In genomic region chr16:14186954-14187306, GRCh38 we compare ENCODE assay signal across 10 cellular contexts.
DNase-seq lines count a peak whose midpoint lies in the region; ATAC-seq, FAIRE-seq and TF ChIP-seq lines count a peak whose summit lies in the region.
"Had no signal": no experiment of that assay in that cellular context is flagged by ENCODE, and none has a peak within 500 bp of the region (broad histone marks: within the 10 kb centered on the region; RNA-seq: fewer than 3 reads in every experiment).

No MANE protein-coding gene starts in this region.

- no peak for FAIRE-seq in GM12892 (lab: Jason Lieb, UNC)

- no peaks in the 10 kb centered on the region for H3K9me3 Mint-ChIP-seq in activated T-cell treated with anti-CD3 and anti-CD28 coated beads, Interleukin-2, amount 50 U/mL, for 72 hours
- H3K9me3 Mint-ChIP-seq in activated T-cell treated with anti-CD3 and anti-CD28 coated beads, Interleukin-2, amount 50 U/mL, for 4 hours = no peaks in the 10 kb centered on the region
- no peaks in the 10 kb centered on the region for H3K9me3 Mint-ChIP-seq in neural crest cell
- H3K9me3 Mint-ChIP-seq: CD8-positive, alpha-beta T cell; stimulated activated memory B cell treated with anti-CD40 and anti-IgM and Interleukin-4, amounts not matched to agents 10 μg/mL and 1 μg/mL and 100 μg/mL, for 72 hours had no signal

- peak overlapping the region; percentile 22 to 24 for H3K4me3 ChIP-seq in uterus
- H3K4me3 ChIP-seq in body of pancreas = no peak overlapping the region

- TF ChIP-seq POLR2A in uterus (IDR thresholded peaks at IDR 0.05) = no peak
- TF ChIP-seq POLR2A in body of pancreas (IDR thresholded peaks at IDR 0.05) = no peak
- TF ChIP-seq POLR2A in GM12892 (IDR thresholded peaks at IDR 0.05; ENCODE audit: low read depth, low read length) = no peak

- peak overlapping the region; percentile 80 for H3K27ac Mint-ChIP-seq in activated T-cell treated with anti-CD3 and anti-CD28 coated beads, Interleukin-2, amount 50 U/mL, for 72 hours
- no peak overlapping the region for H3K27ac Mint-ChIP-seq in neural crest cell (ENCODE audit: unreplicated experiment)
- H3K27ac Mint-ChIP-seq: CD8-positive, alpha-beta T cell had no signal

- DNase-seq in activated T-cell treated with anti-CD3 and anti-CD28 coated beads, Interleukin-2, amount 50 U/mL, for 72 hours = no peak
- DNase-seq in activated T-cell treated with anti-CD3 and anti-CD28 coated beads, Interleukin-2, amount 50 U/mL, for 4 hours = no peak
- peak; percentile 29 for DNase-seq in fibroblast of peridontal ligament (ENCODE audit: extremely low read depth)
- DNase-seq in neural crest cell (ENCODE audit: low read depth, low spot score) = no peak
- no peak for DNase-seq in uterus
- no peak for DNase-seq in body of pancreas
- DNase-seq in GM12892 (ENCODE audit: insufficient read length) = no peak
- DNase-seq: CD8-positive, alpha-beta T cell had no signal

- H3K27me3 Mint-ChIP-seq in activated T-cell treated with anti-CD3 and anti-CD28 coated beads, Interleukin-2, amount 50 U/mL, for 72 hours (ENCODE audit: low read depth) = no peaks in the 10 kb centered on the region
- H3K27me3 Mint-ChIP-seq in activated T-cell treated with anti-CD3 and anti-CD28 coated beads, Interleukin-2, amount 50 U/mL, for 4 hours (ENCODE audit: low read depth) = no peaks in the 10 kb centered on the region
- no peaks in the 10 kb centered on the region for H3K27me3 Mint-ChIP-seq in neural crest cell (ENCODE audit: low read depth)
- H3K27me3 Mint-ChIP-seq: stimulated activated memory B cell treated with anti-CD40 and anti-IgM and Interleukin-4, amounts not matched to agents 10 μg/mL and 1 μg/mL and 100 μg/mL, for 72 hours had no signal

- H3K4me3 Mint-ChIP-seq in activated T-cell treated with anti-CD3 and anti-CD28 coated beads, Interleukin-2, amount 50 U/mL, for 72 hours = peak overlapping the region; percentile 65 to 74
- no peak overlapping the region for H3K4me3 Mint-ChIP-seq in activated T-cell treated with anti-CD3 and anti-CD28 coated beads, Interleukin-2, amount 50 U/mL, for 4 hours
- peak overlapping the region; percentile 44 for H3K4me3 Mint-ChIP-seq in neural crest cell
- H3K4me3 Mint-ChIP-seq: CD8-positive, alpha-beta T cell; stimulated activated memory B cell treated with anti-CD40 and anti-IgM and Interleukin-4, amounts not matched to agents 10 μg/mL and 1 μg/mL and 100 μg/mL, for 72 hours had no signal

- H3K36me3 ChIP-seq in uterus (no peaks in the 10 kb centered on the region), body of pancreas (replicated peaks in 1 of 2; ENCODE audit: insufficient read depth in 1 of 2, low read depth in 2 of 2) (no peaks in the 10 kb centered on the region)

- intact Hi-C loops in uterus (cut with DNase I; ENCODE audit: low total_unique reads) = no loop called here
- intact Hi-C loops in body of pancreas (cut with DNase I) = no loop called here

- WGBS in body of pancreas, 2 donors = 83 to 89% methylated on average over 1 of the region's 1 CpG

- TF ChIP-seq CTCF in neural crest cell (conservative IDR thresholded peaks at IDR 0.05) (no peak), uterus (IDR thresholded peaks at IDR 0.05) (no peak), body of pancreas (IDR thresholded peaks at IDR 0.05) (no peak)

- no peak for ATAC-seq in activated T-cell treated with anti-CD3 and anti-CD28 coated beads, Interleukin-2, amount 50 U/mL, for 72 hours (replicated peaks in 1 of 2)
- ATAC-seq in activated T-cell treated with anti-CD3 and anti-CD28 coated beads, Interleukin-2, amount 50 U/mL, for 4 hours = no peak
- ATAC-seq in GM18907 (IDR thresholded peaks at IDR 0.05; ENCODE audit: unreplicated experiment) = no peak
- ATAC-seq in body of pancreas = no peak
- ATAC-seq: CD8-positive, alpha-beta T cell; stimulated activated memory B cell treated with anti-CD40 and anti-IgM and Interleukin-4, amounts not matched to agents 10 μg/mL and 1 μg/mL and 100 μg/mL, for 72 hours had no signal

- peaks cover 38% of the 10 kb centered on the region for H3K4me1 Mint-ChIP-seq in activated T-cell treated with anti-CD3 and anti-CD28 coated beads, Interleukin-2, amount 50 U/mL, for 72 hours (ENCODE audit: low read depth)
- H3K4me1 Mint-ChIP-seq in activated T-cell treated with anti-CD3 and anti-CD28 coated beads, Interleukin-2, amount 50 U/mL, for 4 hours (ENCODE audit: low read depth) = peaks cover 8% of the 10 kb centered on the region
- peaks cover 33% of the 10 kb centered on the region for H3K4me1 Mint-ChIP-seq in neural crest cell

- H3K4me1 ChIP-seq in uterus (no peaks in the 10 kb centered on the region), body of pancreas (peaks cover 16% of the 10 kb centered on the region)

- no peaks in the 10 kb centered on the region for H3K9me3 ChIP-seq in uterus
- no peaks in the 10 kb centered on the region for H3K9me3 ChIP-seq in body of pancreas

- H3K36me3 Mint-ChIP-seq in activated T-cell treated with anti-CD3 and anti-CD28 coated beads, Interleukin-2, amount 50 U/mL, for 72 hours (ENCODE audit: insufficient read depth in 2 of 2) = no peaks in the 10 kb centered on the region
- H3K36me3 Mint-ChIP-seq in activated T-cell treated with anti-CD3 and anti-CD28 coated beads, Interleukin-2, amount 50 U/mL, for 4 hours (ENCODE audit: insufficient read depth) = no peaks in the 10 kb centered on the region
- no peaks in the 10 kb centered on the region for H3K36me3 Mint-ChIP-seq in neural crest cell (ENCODE audit: low read depth)
- H3K36me3 Mint-ChIP-seq: CD8-positive, alpha-beta T cell; stimulated activated memory B cell treated with anti-CD40 and anti-IgM and Interleukin-4, amounts not matched to agents 10 μg/mL and 1 μg/mL and 100 μg/mL, for 72 hours had no signal

- H3K27ac ChIP-seq in uterus (peak overlapping the region; percentile 56 to 82), body of pancreas (peak overlapping the region in 2 of 4 donors; percentile 34 to 36)

- H3K27me3 ChIP-seq in uterus (no peaks in the 10 kb centered on the region), body of pancreas (no peaks in the 10 kb centered on the region)

Comparison
In these comparisons a context has a peak if more than half of its experiments do, and no peak if none do; other contexts are left out.
1. H3K4me3 ChIP-seq: peak in uterus (2 of 2); none in body of pancreas (0 of 2).